Comparison of ENCODE assay signal across 17 cellular contexts in genomic region chr10:113890769-113891168, GRCh38.
"Had no signal": no experiment of that assay in that cellular context is flagged by ENCODE, and none has a peak within 500 bp of the region (broad histone marks: within the 10 kb centered on the region; RNA-seq: fewer than 3 reads in every experiment).

No MANE protein-coding gene starts in this region.

- H3K4me3 Mint-ChIP-seq: activated CD4-positive, alpha-beta T cell treated with anti-CD3 and anti-CD28 coated beads, Interleukin-2, amount 10 ng/mL, durations not matched to agents 7 days and 5 days; brain; memory B cell; nephron; T-helper 1 cell treated with Interleukin-12 subunit alpha and Interleukin-12 subunit beta and Interleukin-4 antibody, amounts not matched to agents 30 μg/mL and 1 μg/mL, for 36 hours had no signal

- H3K9me3 Mint-ChIP-seq: activated CD4-positive, alpha-beta T cell treated with anti-CD3 and anti-CD28 coated beads, Interleukin-2, amount 10 ng/mL, durations not matched to agents 7 days and 5 days; activated T-helper 2 cell treated with anti-CD3 and anti-CD28 coated beads, Interferon-gamma antibody, Interleukin-2, Interleukin-4, amounts not matched to agents 10 μg/mL and 5 μg/mL and 100 μg/mL, durations not matched to agents 14 hours and 24 hours and 36 hours; T-helper 1 cell treated with Interleukin-12 subunit alpha and Interleukin-12 subunit beta and Interleukin-4 antibody, amounts not matched to agents 30 μg/mL and 1 μg/mL, for 36 hours had no signal

- DNase-seq: activated CD4-positive, alpha-beta T cell treated with anti-CD3 and anti-CD28 coated beads, Interleukin-2, amount 10 ng/mL, durations not matched to agents 7 days and 5 days; activated CD4-positive, CD25-positive, alpha-beta regulatory T cell; activated naive CD4-positive, alpha-beta T cell treated with anti-CD3 and anti-CD28 coated beads, Interleukin-2, amount 50 U/mL, for 16 hours; adrenal gland; heart left ventricle; psoas muscle; spleen; stimulated activated CD4-positive, alpha-beta T cell treated with anti-CD3 and anti-CD28 coated beads, Interleukin-1b, Interleukin-23, amount 100 ng/mL, for 48 hours; stimulated activated naive CD4-positive, alpha-beta T cell treated with Interleukin-2 at 50 U/mL for 16 hours; upper lobe of left lung had no signal

- H3K4me1 Mint-ChIP-seq: activated CD4-positive, alpha-beta T cell treated with anti-CD3 and anti-CD28 coated beads, Interleukin-2, amount 10 ng/mL, durations not matched to agents 7 days and 5 days; nephron had no signal

- H3K27ac Mint-ChIP-seq: activated CD4-positive, alpha-beta T cell treated with anti-CD3 and anti-CD28 coated beads, Interleukin-2, amount 10 ng/mL, durations not matched to agents 7 days and 5 days; activated T-helper 2 cell treated with anti-CD3 and anti-CD28 coated beads, Interferon-gamma antibody, Interleukin-2, Interleukin-4, amounts not matched to agents 10 μg/mL and 5 μg/mL and 100 μg/mL, durations not matched to agents 14 hours and 24 hours and 36 hours; nephron; T-helper 1 cell treated with Interleukin-12 subunit alpha and Interleukin-12 subunit beta and Interleukin-4 antibody, amounts not matched to agents 30 μg/mL and 1 μg/mL, for 36 hours had no signal

- ATAC-seq: left lobe of liver, psoas muscle, sciatic nerve had no signal

- H3K27me3 Mint-ChIP-seq: activated CD4-positive, alpha-beta T cell treated with anti-CD3 and anti-CD28 coated beads, Interleukin-2, amount 10 ng/mL, durations not matched to agents 7 days and 5 days; brain; memory B cell had no signal
